In genomic region chr21:29390778-29391177, GRCh38 we compare ENCODE assay signal across 24 cellular contexts.
"Had no signal": no experiment of that assay in that cellular context is flagged by ENCODE, and none has a peak within 500 bp of the region (broad histone marks: within the 10 kb centered on the region; RNA-seq: fewer than 3 reads in every experiment).

No MANE protein-coding gene starts in this region.

- H2AFZ ChIP-seq: hepatocyte had no signal

- H3K27ac Mint-ChIP-seq: activated B cell treated with CpG ODN at 0.5 μM for 24 hours; activated naive CD4-positive, alpha-beta T cell treated with anti-CD3 and anti-CD28 coated beads, Interleukin-2, amount 50 U/mL, for 72 hours; activated T-cell treated with anti-CD3 and anti-CD28 coated beads, Interleukin-2, amount 50 U/mL, for 72 hours; endodermal cell; naive thymus-derived CD4-positive, alpha-beta T cell; stimulated activated effector memory CD8-positive, alpha-beta T cell treated with anti-CD3 and anti-CD28 coated beads, Interleukin-12 subunit alpha, Interleukin-12 subunit beta, amount 100 ng/mL, for 72 hours; stimulated activated naive CD8-positive, alpha-beta T cell treated with anti-CD3 and anti-CD28 coated beads, Interleukin-15, Interleukin-2, amounts not matched to agents 100 ng/mL and 50 ng/mL, for 24 hours; T-cell had no signal

- H3K27me3 Mint-ChIP-seq: activated B cell treated with CpG ODN at 0.5 μM for 24 hours; naive thymus-derived CD4-positive, alpha-beta T cell; stimulated activated naive CD8-positive, alpha-beta T cell treated with anti-CD3 and anti-CD28 coated beads, Interleukin-15, Interleukin-2, amounts not matched to agents 100 ng/mL and 50 ng/mL, for 24 hours; T-cell had no signal

- H3K4me1 ChIP-seq: breast epithelium, esophagus muscularis mucosa, gastrocnemius medialis, left ventricle myocardium inferior, uterus had no signal

- H3K27ac ChIP-seq: breast epithelium, esophagus muscularis mucosa, gastrocnemius medialis, hepatocyte, left ventricle myocardium inferior, skin epidermis, thoracic aorta, uterus had no signal

- H3K4me2 ChIP-seq: hepatocyte had no signal

- H3K4me3 ChIP-seq: breast epithelium, esophagus muscularis mucosa, gastrocnemius medialis, hepatocyte, left ventricle myocardium inferior, lung, skin epidermis, thoracic aorta, uterus had no signal

- H3K27me3 ChIP-seq: breast epithelium, esophagus muscularis mucosa, gastrocnemius medialis, hepatocyte, uterus had no signal

- H3K9me3 ChIP-seq: breast epithelium, esophagus muscularis mucosa, left ventricle myocardium inferior, thoracic aorta, uterus had no signal

- H3K36me3 ChIP-seq: breast epithelium, esophagus muscularis mucosa, left ventricle myocardium inferior, thoracic aorta, uterus had no signal

- H3K4me3 Mint-ChIP-seq: activated B cell treated with CpG ODN at 0.5 μM for 24 hours; activated T-cell treated with anti-CD3 and anti-CD28 coated beads, Interleukin-2, amount 50 U/mL, for 72 hours; endodermal cell; naive thymus-derived CD4-positive, alpha-beta T cell; stimulated activated effector memory CD8-positive, alpha-beta T cell treated with anti-CD3 and anti-CD28 coated beads, Interleukin-12 subunit alpha, Interleukin-12 subunit beta, amount 100 ng/mL, for 72 hours; stimulated activated naive CD8-positive, alpha-beta T cell treated with anti-CD3 and anti-CD28 coated beads, Interleukin-15, Interleukin-2, amounts not matched to agents 100 ng/mL and 50 ng/mL, for 24 hours; T-cell had no signal

- H3K4me1 Mint-ChIP-seq: activated B cell treated with CpG ODN at 0.5 μM for 24 hours; endodermal cell; naive thymus-derived CD4-positive, alpha-beta T cell; stimulated activated effector memory CD8-positive, alpha-beta T cell treated with anti-CD3 and anti-CD28 coated beads, Interleukin-12 subunit alpha, Interleukin-12 subunit beta, amount 100 ng/mL, for 72 hours; T-cell had no signal

- H3K36me3 Mint-ChIP-seq: stimulated activated effector memory CD8-positive, alpha-beta T cell treated with anti-CD3 and anti-CD28 coated beads, Interleukin-12 subunit alpha, Interleukin-12 subunit beta, amount 100 ng/mL, for 72 hours had no signal

- H3K9me3 Mint-ChIP-seq: stimulated activated effector memory CD8-positive, alpha-beta T cell treated with anti-CD3 and anti-CD28 coated beads, Interleukin-12 subunit alpha, Interleukin-12 subunit beta, amount 100 ng/mL, for 72 hours; stimulated activated naive CD8-positive, alpha-beta T cell treated with anti-CD3 and anti-CD28 coated beads, Interleukin-15, Interleukin-2, amounts not matched to agents 100 ng/mL and 50 ng/mL, for 24 hours had no signal

- DNase-seq: activated B cell treated with CpG ODN at 0.5 μM for 24 hours; activated naive CD4-positive, alpha-beta T cell; activated T-cell treated with anti-CD3 and anti-CD28 coated beads for 4 hours; activated T-cell treated with anti-CD3 and anti-CD28 coated beads, Interleukin-2, amount 50 U/mL, for 72 hours; central memory CD4-positive, alpha-beta T cell; endodermal cell; gastrocnemius medialis; islet precursor cell; left ventricle myocardium inferior; mesendoderm; naive thymus-derived CD4-positive, alpha-beta T cell; stimulated activated CD4-positive, alpha-beta T cell treated with anti-CD3 and anti-CD28 coated beads, Interleukin-12 subunit alpha, Interleukin-12 subunit beta, amount 100 ng/mL, for 4 hours; stimulated activated CD4-positive, alpha-beta T cell treated with anti-CD3 and anti-CD28 coated beads, Interleukin-4, amount 100 ng/mL, for 24 hours; T-cell; uterus had no signal
